Comparison of ENCODE assay signal across 25 cellular contexts in genomic region chr7:51313276-51314035, GRCh38. TPM values are rescaled to one million over a fixed set of nuclear protein-coding genes. Genes with fewer than 3 reads are reported as not detected.
DNase-seq lines count a peak whose midpoint lies in the region; ATAC-seq and TF ChIP-seq lines count a peak whose summit lies in the region.
"Had no signal": no experiment of that assay in that cellular context is flagged by ENCODE, and none has a peak within 500 bp of the region (broad histone marks: within the 10 kb centered on the region; RNA-seq: fewer than 3 reads in every experiment).

No MANE protein-coding gene starts in this region.

- H3K4me3 ChIP-seq in Caco-2 (ENCODE audit: low read depth, low read length) = no peak overlapping the region
- peak overlapping the region; percentile 80; the same call in 1 of the 2 replicates for H3K4me3 ChIP-seq in PC-3 (ENCODE audit: low read length)
- H3K4me3 ChIP-seq in esophagus squamous epithelium = no peak overlapping the region
- no peak overlapping the region for H3K4me3 ChIP-seq in neural progenitor cell
- no peak overlapping the region for H3K4me3 ChIP-seq in testis
- no peak overlapping the region for H3K4me3 ChIP-seq in MM.1S (ENCODE audit: low read length)
- H3K4me3 ChIP-seq: BLaER1 treated with 17β-estradiol and CSF1 and Interleukin-3, amounts not matched to agents 10 nM and 100 nM; right atrium auricular region had no signal

- H3K9me3 ChIP-seq in Caco-2 (no peaks in the 10 kb centered on the region), PC-3 (ENCODE audit: low read length) (no peaks in the 10 kb centered on the region), esophagus squamous epithelium (no peaks in the 10 kb centered on the region), neural progenitor cell (ENCODE audit: low read depth) (no peaks in the 10 kb centered on the region), testis (no peaks in the 10 kb centered on the region), MM.1S (replicated peaks; ENCODE audit: insufficient read depth, low read length) (no peaks in the 10 kb centered on the region)
- H3K9me3 ChIP-seq: right atrium auricular region had no signal

- H3K4me1 ChIP-seq in Caco-2 = peaks cover 42% of the 10 kb centered on the region
- H3K4me1 ChIP-seq in PC-3 (ENCODE audit: insufficient read depth, low read length) = peaks cover 25% of the 10 kb centered on the region
- peaks cover 3 to 42% (median 3%) of the 10 kb centered on the region in 3 donors for H3K4me1 ChIP-seq in esophagus squamous epithelium
- peaks cover 44% of the 10 kb centered on the region for H3K4me1 ChIP-seq in neural progenitor cell
- H3K4me1 ChIP-seq in testis = no peaks in the 10 kb centered on the region
- H3K4me1 ChIP-seq in MM.1S (ENCODE audit: low read length) = no peaks in the 10 kb centered on the region

- CTCF ChIA-PET in Caco-2 (lab: Charles Lee) (interaction anchor here (0.9 to 1.2 kb wide), 3 partner anchors 27 to 151 kb away, joined by 3 read pairs; no protein-coding TSS in a partner anchor), PC-3 (lab: Charles Lee) (interaction anchor here (0.6 to 0.7 kb wide), 2 partner anchors 11 to 44 kb away, joined by 3 read pairs; no protein-coding TSS in a partner anchor)

- no peak overlapping the region for H3K9ac ChIP-seq in PC-3 (ENCODE audit: low read length)
- no peak overlapping the region for H3K9ac ChIP-seq in neural progenitor cell
- H3K9ac ChIP-seq in MM.1S (ENCODE audit: low read length) = no peak overlapping the region
- H3K9ac ChIP-seq: BLaER1 treated with 17β-estradiol and CSF1 and Interleukin-3, amounts not matched to agents 10 nM and 100 nM had no signal

- intact Hi-C loops in Caco-2 (cut with micrococcal nuclease; ENCODE audit: unreplicated experiment) (loop anchor here (1.0 to 10.0 kb wide), 3 partner anchors 19 to 54 kb away; no protein-coding TSS in a partner anchor), PC-3 (cut with micrococcal nuclease) (loop anchor here (2.0 kb wide), 1 partner anchor 37 kb away; no protein-coding TSS in a partner anchor), esophagus squamous epithelium (cut with DNase I) (no loop called here), testis (cut with DNase I; ENCODE audit: low total_unique reads) (no loop called here)

- H3K27me3 ChIP-seq in Caco-2 (replicated peaks; ENCODE audit: control insufficient read depth, insufficient read depth, low read length) (no peaks in the 10 kb centered on the region), PC-3 (ENCODE audit: low read length) (no peaks in the 10 kb centered on the region), esophagus squamous epithelium (peaks cover 0 to 29% (median 0%) of the 10 kb centered on the region in 4 donors), neural progenitor cell (peaks cover 36% of the 10 kb centered on the region), testis (no peaks in the 10 kb centered on the region), MM.1S (replicated peaks; ENCODE audit: insufficient read depth, low read length) (no peaks in the 10 kb centered on the region)
- H3K27me3 ChIP-seq: right atrium auricular region had no signal

- H3K27me3 Mint-ChIP-seq in Caco-2 (ENCODE audit: insufficient read depth, unreplicated experiment) (no peaks in the 10 kb centered on the region), neural progenitor cell (ENCODE audit: insufficient read depth, low read depth) (peaks cover 40% of the 10 kb centered on the region)
- peaks cover 47% of the 10 kb centered on the region for H3K27me3 Mint-ChIP-seq in T-helper 2 cell treated with Interferon-gamma antibody and Interleukin-4, amounts not matched to agents 5 μg/mL and 100 μg/mL, for 36 hours (ENCODE audit: low read depth)

- no peaks in the 10 kb centered on the region for H4K20me1 ChIP-seq in PC-3 (ENCODE audit: low read length)
- H4K20me1 ChIP-seq in neural progenitor cell (ENCODE audit: low read depth) = peaks cover 15% of the 10 kb centered on the region
- H4K20me1 ChIP-seq in MM.1S (ENCODE audit: insufficient read depth, low read length) = no peaks in the 10 kb centered on the region

- 76 to 87% methylated on average over 6 of the region's 6 CpGs for WGBS in esophagus squamous epithelium, 2 donors
- WGBS in testis, 2 donors = 84 to 87% methylated on average over 6 of the region's 6 CpGs

- no peaks in the 10 kb centered on the region for H3K9me2 ChIP-seq in PC-3 (replicated peaks; ENCODE audit: low read length)
- H3K9me2 ChIP-seq in MM.1S (replicated peaks; ENCODE audit: insufficient read depth, low read length) = no peaks in the 10 kb centered on the region

- H3K4me3 Mint-ChIP-seq in Caco-2 (ENCODE audit: unreplicated experiment) (peak overlapping the region; percentile 93), neural progenitor cell (no peak overlapping the region)
- H3K4me3 Mint-ChIP-seq in T-helper 2 cell treated with Interferon-gamma antibody and Interleukin-4, amounts not matched to agents 5 μg/mL and 100 μg/mL, for 36 hours = no peak overlapping the region
- H3K4me3 Mint-ChIP-seq: activated CD8-positive, alpha-beta T cell treated with anti-CD3 and anti-CD28 coated beads, Interleukin-2, amount 10 ng/mL, durations not matched to agents 7 days and 5 days; activated naive CD4-positive, alpha-beta T cell treated with anti-CD3 and anti-CD28 coated beads, Interleukin-2, amount 10 ng/mL, durations not matched to agents 7 days and 5 days; central memory CD8-positive, alpha-beta T cell; naive thymus-derived CD4-positive, alpha-beta T cell had no signal

- peak overlapping the region; percentile 96 for H3K27ac Mint-ChIP-seq in Caco-2 (ENCODE audit: unreplicated experiment)
- no peak overlapping the region for H3K27ac Mint-ChIP-seq in neural progenitor cell
- no peak overlapping the region for H3K27ac Mint-ChIP-seq in T-helper 2 cell treated with Interferon-gamma antibody and Interleukin-4, amounts not matched to agents 5 μg/mL and 100 μg/mL, for 36 hours
- H3K27ac Mint-ChIP-seq: activated CD8-positive, alpha-beta T cell treated with anti-CD3 and anti-CD28 coated beads, Interleukin-2, amount 10 ng/mL, durations not matched to agents 7 days and 5 days; activated naive CD4-positive, alpha-beta T cell treated with anti-CD3 and anti-CD28 coated beads, Interleukin-2, amount 10 ng/mL, durations not matched to agents 7 days and 5 days; naive thymus-derived CD4-positive, alpha-beta T cell had no signal

- TF ChIP-seq CTCF in Caco-2 (IDR thresholded peaks at IDR 0.05; ENCODE audit: insufficient read depth in 1 of 2, low read depth in 1 of 2, low read length in 1 of 2, severe bottlenecking in 1 of 2, unreplicated experiment in 1 of 2) = no peak
- no peak for TF ChIP-seq CTCF in PC-3 (conservative IDR thresholded peaks at IDR 0.05; ENCODE audit: low read depth, low read length)
- TF ChIP-seq CTCF in esophagus squamous epithelium (IDR thresholded peaks at IDR 0.05) = no peak
- TF ChIP-seq CTCF in neural progenitor cell (IDR thresholded peaks at IDR 0.05) = no peak
- no peak for TF ChIP-seq CTCF in testis (IDR thresholded peaks at IDR 0.05)
- TF ChIP-seq CTCF in MM.1S (IDR thresholded peaks at IDR 0.05; ENCODE audit: low read length) = no peak

- POLR2A ChIA-PET in Caco-2 (lab: Charles Lee) (interaction anchor here (2.8 kb wide), 1 partner anchor 27 kb away, joined by 10 read pairs; no protein-coding TSS in a partner anchor), PC-3 (lab: Charles Lee; ENCODE audit: unreplicated experiment) (no interaction called here)

- DNase-seq in Caco-2 (no peak), PC-3 (no peak), esophagus squamous epithelium (lab: John Stamatoyannopoulos, UW) (no peak), neural progenitor cell (ENCODE audit: low spot score) (no peak), testis (no peak), MM.1S (no peak)
- DNase-seq in T-helper 2 cell treated with Interferon-gamma antibody and Interleukin-4, amounts not matched to agents 5 μg/mL and 100 μg/mL, for 36 hours (ENCODE audit: low spot score) = no peak
- DNase-seq: activated CD8-positive, alpha-beta T cell treated with anti-CD3 and anti-CD28 coated beads, Interleukin-2, amount 10 ng/mL, durations not matched to agents 7 days and 5 days; activated naive CD4-positive, alpha-beta T cell treated with anti-CD3 and anti-CD28 coated beads, Interleukin-2, amount 10 ng/mL, durations not matched to agents 7 days and 5 days; activated T-cell treated with anti-CD3 and anti-CD28 coated beads, Interleukin-2, amount 50 U/mL, for 1 hour; amygdala; Kasumi-1; kidney glomerular epithelial cell; mesenchymal stem cell; naive thymus-derived CD4-positive, alpha-beta T cell; NCI-H1105; NCI-H2029 treated with DMSO at 0.1 percent for 48 hours; NCI-H446; T-helper 9 cell had no signal

- H3K4me1 Mint-ChIP-seq in Caco-2 (ENCODE audit: low read depth, unreplicated experiment) (peaks cover 37% of the 10 kb centered on the region), neural progenitor cell (peaks cover 23% of the 10 kb centered on the region)
- H3K4me1 Mint-ChIP-seq in T-helper 2 cell treated with Interferon-gamma antibody and Interleukin-4, amounts not matched to agents 5 μg/mL and 100 μg/mL, for 36 hours (ENCODE audit: low read depth) = no peaks in the 10 kb centered on the region

- H3K36me3 Mint-ChIP-seq in Caco-2 (ENCODE audit: insufficient read depth, unreplicated experiment) = peaks cover 19% of the 10 kb centered on the region
- no peaks in the 10 kb centered on the region for H3K36me3 Mint-ChIP-seq in neural progenitor cell
- no peaks in the 10 kb centered on the region for H3K36me3 Mint-ChIP-seq in T-helper 2 cell treated with Interferon-gamma antibody and Interleukin-4, amounts not matched to agents 5 μg/mL and 100 μg/mL, for 36 hours (ENCODE audit: low read depth)
- H3K36me3 Mint-ChIP-seq: activated naive CD4-positive, alpha-beta T cell treated with anti-CD3 and anti-CD28 coated beads, Interleukin-2, amount 10 ng/mL, durations not matched to agents 7 days and 5 days; naive thymus-derived CD4-positive, alpha-beta T cell had no signal

- no peak overlapping the region for H2AFZ ChIP-seq in PC-3 (ENCODE audit: low read length)
- no peak overlapping the region for H2AFZ ChIP-seq in neural progenitor cell (replicated peaks)
- no peak overlapping the region for H2AFZ ChIP-seq in MM.1S (ENCODE audit: low read length)

- no peak for TF ChIP-seq POLR2A in esophagus squamous epithelium (IDR thresholded peaks at IDR 0.05)
- TF ChIP-seq POLR2A in testis (IDR thresholded peaks at IDR 0.05) = no peak

- peaks cover 48% of the 10 kb centered on the region for H3K79me2 ChIP-seq in PC-3 (ENCODE audit: low read length)
- peaks cover 47% of the 10 kb centered on the region for H3K79me2 ChIP-seq in neural progenitor cell (ENCODE audit: low read depth)
- H3K79me2 ChIP-seq in MM.1S (ENCODE audit: low read length) = no peaks in the 10 kb centered on the region

- no peaks in the 10 kb centered on the region for H3K9me3 Mint-ChIP-seq in Caco-2 (ENCODE audit: unreplicated experiment)
- H3K9me3 Mint-ChIP-seq in neural progenitor cell = no peaks in the 10 kb centered on the region
- H3K9me3 Mint-ChIP-seq in T-helper 2 cell treated with Interferon-gamma antibody and Interleukin-4, amounts not matched to agents 5 μg/mL and 100 μg/mL, for 36 hours = no peaks in the 10 kb centered on the region
- H3K9me3 Mint-ChIP-seq: activated naive CD4-positive, alpha-beta T cell treated with anti-CD3 and anti-CD28 coated beads, Interleukin-2, amount 10 ng/mL, durations not matched to agents 7 days and 5 days; central memory CD8-positive, alpha-beta T cell; naive thymus-derived CD4-positive, alpha-beta T cell had no signal

- H3K36me3 ChIP-seq in Caco-2 (ENCODE audit: control insufficient read depth, insufficient read depth, low read length) (no peaks in the 10 kb centered on the region; the same call in 1 of the 2 replicates), PC-3 (ENCODE audit: low read depth, low read length) (no peaks in the 10 kb centered on the region), esophagus squamous epithelium (no peaks in the 10 kb centered on the region), neural progenitor cell (no peaks in the 10 kb centered on the region), testis (ENCODE audit: low read depth, missing control alignments) (no peaks in the 10 kb centered on the region), MM.1S (replicated peaks; ENCODE audit: insufficient read depth, low read length) (no peaks in the 10 kb centered on the region)
- H3K36me3 ChIP-seq: BLaER1 treated with 17β-estradiol and CSF1 and Interleukin-3, amounts not matched to agents 10 nM and 100 nM; right atrium auricular region had no signal

- ATAC-seq in PC-3 (no peak), GM21825 (IDR thresholded peaks at IDR 0.05; ENCODE audit: unreplicated experiment) (no peak)
- ATAC-seq: activated CD4-positive, CD25-positive, alpha-beta regulatory T cell treated with anti-CD3 and anti-CD28 coated beads, Interleukin-2, amount 50 U/mL, for 24 hours; activated CD8-positive, alpha-beta T cell treated with anti-CD3 and anti-CD28 coated beads, Interleukin-2, amount 10 ng/mL, durations not matched to agents 7 days and 5 days; naive thymus-derived CD4-positive, alpha-beta T cell; SK-N-SH treated with all-trans-retinoic acid at 6 μM for 48 hours had no signal

- H3F3A ChIP-seq in PC-3 (ENCODE audit: low read length, unreplicated experiment) = no peaks in the 10 kb centered on the region
- H3F3A ChIP-seq in neural progenitor cell (ENCODE audit: low read depth) = peaks cover 43% of the 10 kb centered on the region
- H3F3A ChIP-seq in MM.1S (ENCODE audit: insufficient read depth, low read length) = no peaks in the 10 kb centered on the region

- H3K27ac ChIP-seq in PC-3 (ENCODE audit: low read length) = no peak overlapping the region
- peak overlapping the region in 3 of 4 donors; percentile 32 to 82 (median 40) for H3K27ac ChIP-seq in esophagus squamous epithelium
- H3K27ac ChIP-seq in neural progenitor cell = no peak overlapping the region
- no peak overlapping the region for H3K27ac ChIP-seq in testis
- H3K27ac ChIP-seq in MM.1S (ENCODE audit: low read length) = no peak overlapping the region
- H3K27ac ChIP-seq: BLaER1 treated with 17β-estradiol and CSF1 and Interleukin-3, amounts not matched to agents 10 nM and 100 nM; right atrium auricular region had no signal

- peak overlapping the region; percentile 91 for H3K4me2 ChIP-seq in PC-3 (ENCODE audit: low read length)
- peak overlapping the region; percentile 10 for H3K4me2 ChIP-seq in neural progenitor cell
- H3K4me2 ChIP-seq in MM.1S (ENCODE audit: low read depth, low read length) = no peak overlapping the region
- H3K4me2 ChIP-seq: BLaER1 treated with 17β-estradiol and CSF1 and Interleukin-3, amounts not matched to agents 10 nM and 100 nM had no signal

- no TSS peak for BruUV-seq in Caco-2 (replicated peaks; lab: Mats Ljungman, UMichigan)
- no TSS peak for BruUV-seq in PC-3 (replicated peaks; lab: Mats Ljungman, UMichigan)

RNA-seq across cellular contexts. Expression of gene COBL, which starts 3.2 kb away (rescaled TPM):
- 60.6 and 63.6 TPM in 2 replicates for total RNA-seq in Caco-2 (2022)
- total RNA-seq in PC-3 (2014; rRNA removed) = 8.6 and 8.8 TPM in 2 replicates
- 10 to 100 TPM in 1 of 4 donors, 1 to 10 TPM in 3; 5.9 to 21.3 (median 7.8) TPM for total RNA-seq in esophagus squamous epithelium
- 5.4 and 6.3 TPM in 2 replicates for total RNA-seq in neural progenitor cell (ENCODE audit: low replicate concordance)
- total RNA-seq in testis = 10 to 100 TPM; 12.3 to 14.8 TPM
- polyA plus RNA-seq in testis (ENCODE audit: insufficient read depth, low read depth, low replicate concordance) = 9.2 TPM
- total RNA-seq: activated CD8-positive, alpha-beta T cell treated with anti-CD3 and anti-CD28 coated beads, Interleukin-2, amount 10 ng/mL, durations not matched to agents 7 days and 5 days had no signal
- polyA plus RNA-seq: naive thymus-derived CD4-positive, alpha-beta T cell had no signal

Comparison
In these comparisons a context has a peak if more than half of its experiments do, and no peak if none do; other contexts are left out.
1. H3K27ac ChIP-seq: peak in esophagus squamous epithelium (3 of 4); none in PC-3 (single experiment), neural progenitor cell (single experiment), testis (0 of 2) and MM.1S (single experiment).
2. intact Hi-C loops: an anchor here in Caco-2 (1.0 to 10.0 kb wide) and PC-3 (2.0 kb wide); none called in esophagus squamous epithelium and testis.